Comparison of ENCODE assay signal across 20 cellular contexts in the genomic region with DNA sequence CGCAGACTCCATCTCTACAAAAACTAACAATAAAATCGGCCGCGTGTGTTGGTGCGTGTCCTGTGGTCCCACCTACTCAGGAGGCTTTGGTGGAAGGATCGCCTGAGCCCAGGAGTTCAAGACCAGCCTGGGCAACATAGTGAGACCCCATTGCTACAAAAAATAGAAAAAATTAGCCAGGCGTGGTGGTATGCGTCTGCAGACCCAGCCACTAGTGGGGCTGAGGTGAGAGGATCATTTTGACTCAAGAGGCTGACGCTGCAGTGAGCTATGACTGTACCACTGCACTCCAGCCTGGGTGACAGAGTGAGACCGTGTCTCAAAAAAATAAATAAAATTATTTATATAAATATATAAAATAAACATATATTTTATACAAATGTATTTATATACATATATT. TPM values are rescaled to one million over a fixed set of nuclear protein-coding genes. Genes with fewer than 3 reads are reported as not detected.
DNase-seq lines count a peak whose midpoint lies in the region; ATAC-seq lines count a peak whose summit lies in the region.
"Had no signal": no experiment of that assay in that cellular context is flagged by ENCODE, and none has a peak within 500 bp of the region (broad histone marks: within the 10 kb centered on the region; RNA-seq: fewer than 3 reads in every experiment).

No MANE protein-coding gene starts in this region.

- intact Hi-C loops in posterior vena cava (cut with DNase I), result no loop called here

- H3K4me3 Mint-ChIP-seq in activated naive CD8-positive, alpha-beta T cell treated with anti-CD3 and anti-CD28 coated beads, Interleukin-2, amount 10 ng/mL, durations not matched to agents 7 days and 5 days, result no peak overlapping the region
- no peak overlapping the region for H3K4me3 Mint-ChIP-seq in activated naive CD8-positive, alpha-beta T cell treated with anti-CD3 and anti-CD28 coated beads for 36 hours
- no peak overlapping the region for H3K4me3 Mint-ChIP-seq in activated CD8-positive, alpha-beta T cell treated with anti-CD3 and anti-CD28 coated beads, Interleukin-2, amount 10 ng/mL, durations not matched to agents 7 days and 5 days
- H3K4me3 Mint-ChIP-seq: CD14-positive monocyte, HFFc6 had no signal

- POLR2A ChIA-PET in activated naive CD8-positive, alpha-beta T cell treated with anti-CD3 and anti-CD28 coated beads, Interleukin-2, amount 10 ng/mL, durations not matched to agents 7 days and 5 days (lab: Charles Lee), result no interaction called here
- POLR2A ChIA-PET in activated CD8-positive, alpha-beta T cell treated with anti-CD3 and anti-CD28 coated beads, Interleukin-2, amount 10 ng/mL, durations not matched to agents 7 days and 5 days (lab: Charles Lee), result no interaction called here

- ATAC-seq in activated naive CD8-positive, alpha-beta T cell treated with anti-CD3 and anti-CD28 coated beads, Interleukin-2, amount 10 ng/mL, durations not matched to agents 7 days and 5 days (ENCODE audit: low read depth), result no peak
- ATAC-seq in activated CD8-positive, alpha-beta T cell treated with anti-CD3 and anti-CD28 coated beads, Interleukin-2, amount 10 ng/mL, durations not matched to agents 7 days and 5 days, result peak; percentile 24
- ATAC-seq: Panc1, Right ventricle myocardium inferior had no signal

- peak; percentile 20 for DNase-seq in activated naive CD8-positive, alpha-beta T cell treated with anti-CD3 and anti-CD28 coated beads, Interleukin-2, amount 10 ng/mL, durations not matched to agents 7 days and 5 days
- no peak for DNase-seq in activated naive CD8-positive, alpha-beta T cell treated with anti-CD3 and anti-CD28 coated beads for 36 hours
- DNase-seq in KBM-7 (peak; percentile 54), posterior vena cava (ENCODE audit: low spot score) (peak; percentile 24), T-helper 1 cell (no peak), OCI-M1 (lab: John Stamatoyannopoulos, UW) (no peak)
- DNase-seq in activated CD8-positive, alpha-beta T cell treated with anti-CD3 and anti-CD28 coated beads, Interleukin-2, amount 10 ng/mL, durations not matched to agents 7 days and 5 days, result no peak
- DNase-seq: ACHN, AML-193, COR-L47, HFFc6, IMR-90, NCI-H1105 treated with DMSO at 0.1 percent for 48 hours, NCI-H1694 treated with DMSO at 0.1 percent for 48 hours, NCI-H2107, NCI-H2227 treated with DMSO at 0.1 percent for 48 hours, NCI-H524 had no signal

- H3K27ac Mint-ChIP-seq in activated naive CD8-positive, alpha-beta T cell treated with anti-CD3 and anti-CD28 coated beads, Interleukin-2, amount 10 ng/mL, durations not matched to agents 7 days and 5 days, result no peak overlapping the region
- H3K27ac Mint-ChIP-seq in activated naive CD8-positive, alpha-beta T cell treated with anti-CD3 and anti-CD28 coated beads for 36 hours, result no peak overlapping the region
- no peak overlapping the region for H3K27ac Mint-ChIP-seq in activated CD8-positive, alpha-beta T cell treated with anti-CD3 and anti-CD28 coated beads, Interleukin-2, amount 10 ng/mL, durations not matched to agents 7 days and 5 days
- H3K27ac Mint-ChIP-seq: HFFc6 had no signal

- in situ Hi-C loops in KBM-7 (cut with MboI; ENCODE audit: low pct_unique_long_range_greater_than_20kb, low sequenced_read_pairs), result no loop called here

- H3K9me3 Mint-ChIP-seq in activated naive CD8-positive, alpha-beta T cell treated with anti-CD3 and anti-CD28 coated beads, Interleukin-2, amount 10 ng/mL, durations not matched to agents 7 days and 5 days, result no peaks in the 10 kb centered on the region
- H3K9me3 Mint-ChIP-seq in activated naive CD8-positive, alpha-beta T cell treated with anti-CD3 and anti-CD28 coated beads for 36 hours, result no peaks in the 10 kb centered on the region
- H3K9me3 Mint-ChIP-seq in activated CD8-positive, alpha-beta T cell treated with anti-CD3 and anti-CD28 coated beads, Interleukin-2, amount 10 ng/mL, durations not matched to agents 7 days and 5 days (ENCODE audit: insufficient read depth), result no peaks in the 10 kb centered on the region
- H3K9me3 Mint-ChIP-seq: HFFc6 had no signal

- CTCF ChIA-PET in activated CD8-positive, alpha-beta T cell treated with anti-CD3 and anti-CD28 coated beads, Interleukin-2, amount 10 ng/mL, durations not matched to agents 7 days and 5 days (lab: Charles Lee), result no interaction called here

- peaks cover 23% of the 10 kb centered on the region for H3K36me3 Mint-ChIP-seq in activated naive CD8-positive, alpha-beta T cell treated with anti-CD3 and anti-CD28 coated beads, Interleukin-2, amount 10 ng/mL, durations not matched to agents 7 days and 5 days
- peaks cover 21% of the 10 kb centered on the region for H3K36me3 Mint-ChIP-seq in activated naive CD8-positive, alpha-beta T cell treated with anti-CD3 and anti-CD28 coated beads for 36 hours
- H3K36me3 Mint-ChIP-seq in activated CD8-positive, alpha-beta T cell treated with anti-CD3 and anti-CD28 coated beads, Interleukin-2, amount 10 ng/mL, durations not matched to agents 7 days and 5 days (ENCODE audit: low read depth), result peaks cover 39% of the 10 kb centered on the region

- H3K27me3 Mint-ChIP-seq in activated naive CD8-positive, alpha-beta T cell treated with anti-CD3 and anti-CD28 coated beads, Interleukin-2, amount 10 ng/mL, durations not matched to agents 7 days and 5 days, result no peaks in the 10 kb centered on the region
- H3K27me3 Mint-ChIP-seq in activated naive CD8-positive, alpha-beta T cell treated with anti-CD3 and anti-CD28 coated beads for 36 hours, result no peaks in the 10 kb centered on the region
- H3K27me3 Mint-ChIP-seq in activated CD8-positive, alpha-beta T cell treated with anti-CD3 and anti-CD28 coated beads, Interleukin-2, amount 10 ng/mL, durations not matched to agents 7 days and 5 days (ENCODE audit: low read depth), result no peaks in the 10 kb centered on the region

- H3K4me1 Mint-ChIP-seq in activated naive CD8-positive, alpha-beta T cell treated with anti-CD3 and anti-CD28 coated beads, Interleukin-2, amount 10 ng/mL, durations not matched to agents 7 days and 5 days, result no peaks in the 10 kb centered on the region
- no peaks in the 10 kb centered on the region for H3K4me1 Mint-ChIP-seq in activated naive CD8-positive, alpha-beta T cell treated with anti-CD3 and anti-CD28 coated beads for 36 hours
- H3K4me1 Mint-ChIP-seq in activated CD8-positive, alpha-beta T cell treated with anti-CD3 and anti-CD28 coated beads, Interleukin-2, amount 10 ng/mL, durations not matched to agents 7 days and 5 days (ENCODE audit: low read depth), result no peaks in the 10 kb centered on the region
- H3K4me1 Mint-ChIP-seq: CD14-positive monocyte had no signal

RNA-seq across cellular contexts. Expression of gene ASMTL, which starts 22.3 kb away (rescaled TPM):
- 10 to 100 TPM; 39.4 to 42.2 TPM for total RNA-seq in activated naive CD8-positive, alpha-beta T cell treated with anti-CD3 and anti-CD28 coated beads, Interleukin-2, amount 10 ng/mL, durations not matched to agents 7 days and 5 days
- total RNA-seq in activated naive CD8-positive, alpha-beta T cell treated with anti-CD3 and anti-CD28 coated beads for 36 hours, result 10 to 100 TPM; 29.4 to 30.5 TPM
- 10 to 100 TPM; 45.3 to 45.9 TPM for total RNA-seq in activated CD8-positive, alpha-beta T cell treated with anti-CD3 and anti-CD28 coated beads, Interleukin-2, amount 10 ng/mL, durations not matched to agents 7 days and 5 days
- 10 to 100 TPM; 28.2 to 29.7 TPM for total RNA-seq in posterior vena cava

RNA-seq across cellular contexts. Expression of gene SLC25A6, which starts 38.5 kb away (rescaled TPM):
- 100 to 1,000 TPM; 235 to 241 TPM for total RNA-seq in activated naive CD8-positive, alpha-beta T cell treated with anti-CD3 and anti-CD28 coated beads, Interleukin-2, amount 10 ng/mL, durations not matched to agents 7 days and 5 days
- 100 to 1,000 TPM; 358 to 372 TPM for total RNA-seq in activated naive CD8-positive, alpha-beta T cell treated with anti-CD3 and anti-CD28 coated beads for 36 hours
- 100 to 1,000 TPM; 273 to 293 TPM for total RNA-seq in activated CD8-positive, alpha-beta T cell treated with anti-CD3 and anti-CD28 coated beads, Interleukin-2, amount 10 ng/mL, durations not matched to agents 7 days and 5 days
- 100 to 1,000 TPM; 204 to 218 TPM for total RNA-seq in posterior vena cava

Comparison
In these comparisons a context has a peak if more than half of its experiments do, and no peak if none do; other contexts are left out.
1. DNase-seq: peak in activated naive CD8-positive, alpha-beta T cell treated with anti-CD3 and anti-CD28 coated beads, Interleukin-2, amount 10 ng/mL, durations not matched to agents 7 days and 5 days (single experiment), KBM-7 (single experiment) and posterior vena cava (single experiment); none in activated naive CD8-positive, alpha-beta T cell treated with anti-CD3 and anti-CD28 coated beads for 36 hours (single experiment), activated CD8-positive, alpha-beta T cell treated with anti-CD3 and anti-CD28 coated beads, Interleukin-2, amount 10 ng/mL, durations not matched to agents 7 days and 5 days (single experiment), T-helper 1 cell (0 of 5) and OCI-M1 (single experiment).